Comparison of ENCODE assay signal across 6 cellular contexts in genomic region chr17:82696916-82697807, GRCh38. TPM values are rescaled to one million over a fixed set of nuclear protein-coding genes. Genes with fewer than 3 reads are reported as not detected.
DNase-seq lines count a peak whose midpoint lies in the region; ATAC-seq and TF ChIP-seq lines count a peak whose summit lies in the region.

No MANE protein-coding gene starts in this region.

- no peaks in the 10 kb centered on the region for H3K36me3 ChIP-seq in liver (ENCODE audit: control insufficient read depth in 4 of 4, insufficient read depth in 3 of 4, low read depth in 1 of 4, low read length in 3 of 4)

- peaks cover 6% of the 10 kb centered on the region for H3K36me3 Mint-ChIP-seq in activated CD4-positive, alpha-beta memory T cell treated with anti-CD3 and anti-CD28 coated beads, Interleukin-2, amount 10 ng/mL, durations not matched to agents 7 days and 5 days (ENCODE audit: low read depth)

- H3K9me3 Mint-ChIP-seq in activated CD4-positive, alpha-beta memory T cell treated with anti-CD3 and anti-CD28 coated beads, Interleukin-2, amount 10 ng/mL, durations not matched to agents 7 days and 5 days = peaks cover 9% of the 10 kb centered on the region

- 48% methylated on average over 48 of the region's 48 CpGs for WGBS in liver

- peaks cover 21% of the 10 kb centered on the region for H3K27me3 Mint-ChIP-seq in activated CD4-positive, alpha-beta memory T cell treated with anti-CD3 and anti-CD28 coated beads, Interleukin-2, amount 10 ng/mL, durations not matched to agents 7 days and 5 days

- POLR2A ChIA-PET in activated CD4-positive, alpha-beta memory T cell treated with anti-CD3 and anti-CD28 coated beads, Interleukin-2, amount 10 ng/mL, durations not matched to agents 7 days and 5 days (lab: Charles Lee) = interaction anchor here (1.0 to 2.2 kb wide), 2 partner anchors 19 to 105 kb away, joined by 4 to 11 read pairs; partner anchors contain the start of gene FN3KRP

- no peak overlapping the region for H3K27ac Mint-ChIP-seq in activated CD4-positive, alpha-beta memory T cell treated with anti-CD3 and anti-CD28 coated beads, Interleukin-2, amount 10 ng/mL, durations not matched to agents 7 days and 5 days

- TF ChIP-seq CTCF in C4-2B (conservative IDR thresholded peaks at IDR 0.05) (no peak), liver (IDR thresholded peaks at IDR 0.05; ENCODE audit: low read depth, low read length, missing input control) (no peak)

- peak overlapping the region; percentile 46 to 90 (median 60) for H3K4me3 ChIP-seq in liver (ENCODE audit: low read depth in 1 of 3, low read length in 3 of 3)

- DNase-seq in activated CD4-positive, alpha-beta memory T cell treated with anti-CD3 and anti-CD28 coated beads, Interleukin-2, amount 10 ng/mL, durations not matched to agents 7 days and 5 days = no peak
- DNase-seq in NCI-H1436 (lab: John Stamatoyannopoulos, UW) = no peak

- H3K4me1 Mint-ChIP-seq in activated CD4-positive, alpha-beta memory T cell treated with anti-CD3 and anti-CD28 coated beads, Interleukin-2, amount 10 ng/mL, durations not matched to agents 7 days and 5 days = peaks cover 12% of the 10 kb centered on the region

- H3K27me3 ChIP-seq in liver (ENCODE audit: control insufficient read depth in 4 of 4, insufficient read depth in 4 of 4, low read length in 3 of 4) = no peaks in the 10 kb centered on the region

- H3K4me1 ChIP-seq in liver (ENCODE audit: control insufficient read depth in 4 of 4, insufficient read depth in 4 of 4, low read length in 3 of 4) = peaks cover 10 to 22% (median 15%) of the 10 kb centered on the region in 4 donors

- H3K4me3 Mint-ChIP-seq in activated CD4-positive, alpha-beta memory T cell treated with anti-CD3 and anti-CD28 coated beads, Interleukin-2, amount 10 ng/mL, durations not matched to agents 7 days and 5 days = peak overlapping the region; percentile 30

- peak overlapping the region; percentile 49; the same call in 1 of the 2 replicates for H3K27ac ChIP-seq in C4-2B
- H3K27ac ChIP-seq in liver (ENCODE audit: low read depth in 1 of 2, low read length in 2 of 2) = no peak overlapping the region

- H3K9ac ChIP-seq in liver (ENCODE audit: low read depth in 1 of 2, low read length in 2 of 2) = no peak overlapping the region

- CTCF ChIA-PET in activated CD4-positive, alpha-beta memory T cell treated with anti-CD3 and anti-CD28 coated beads, Interleukin-2, amount 10 ng/mL, durations not matched to agents 7 days and 5 days (lab: Charles Lee) = no interaction called here

- no peak for TF ChIP-seq RAD21 in liver (IDR thresholded peaks at IDR 0.05)

- peaks cover 0 to 6% (median 2%) of the 10 kb centered on the region in 4 donors for H3K9me3 ChIP-seq in liver (ENCODE audit: control insufficient read depth in 4 of 4, low read length in 3 of 4)

- ATAC-seq in GM19328 (IDR thresholded peaks at IDR 0.05; ENCODE audit: unreplicated experiment) = no peak
- ATAC-seq in HG03045 (IDR thresholded peaks at IDR 0.05; ENCODE audit: unreplicated experiment) = no peak

TF ChIP-seq in liver, 16 proteins besides CTCF, POLR2A, EP300 and RAD21:
- TF ChIP-seq RXRA (IDR thresholded peaks at IDR 0.05) = no peak
- no peak for TF ChIP-seq TAF1 (conservative IDR thresholded peaks at IDR 0.05)
- TF ChIP-seq FOXA1 (IDR thresholded peaks at IDR 0.05) = no peak
- no peak for TF ChIP-seq MAX (IDR thresholded peaks at IDR 0.05)
- no peak for TF ChIP-seq ATF3 (IDR thresholded peaks at IDR 0.05)
- no peak for TF ChIP-seq GABPA (IDR thresholded peaks at IDR 0.05 in 1 of 2, conservative IDR thresholded peaks at IDR 0.05 in 1 of 2)
- TF ChIP-seq FOXA2 (IDR thresholded peaks at IDR 0.05) = no peak
- TF ChIP-seq REST (IDR thresholded peaks at IDR 0.05) = no peak
- no peak for TF ChIP-seq HNF4A (conservative IDR thresholded peaks at IDR 0.05)
- TF ChIP-seq SP1 (IDR thresholded peaks at IDR 0.05) = no peak
- TF ChIP-seq, protein P1, sequence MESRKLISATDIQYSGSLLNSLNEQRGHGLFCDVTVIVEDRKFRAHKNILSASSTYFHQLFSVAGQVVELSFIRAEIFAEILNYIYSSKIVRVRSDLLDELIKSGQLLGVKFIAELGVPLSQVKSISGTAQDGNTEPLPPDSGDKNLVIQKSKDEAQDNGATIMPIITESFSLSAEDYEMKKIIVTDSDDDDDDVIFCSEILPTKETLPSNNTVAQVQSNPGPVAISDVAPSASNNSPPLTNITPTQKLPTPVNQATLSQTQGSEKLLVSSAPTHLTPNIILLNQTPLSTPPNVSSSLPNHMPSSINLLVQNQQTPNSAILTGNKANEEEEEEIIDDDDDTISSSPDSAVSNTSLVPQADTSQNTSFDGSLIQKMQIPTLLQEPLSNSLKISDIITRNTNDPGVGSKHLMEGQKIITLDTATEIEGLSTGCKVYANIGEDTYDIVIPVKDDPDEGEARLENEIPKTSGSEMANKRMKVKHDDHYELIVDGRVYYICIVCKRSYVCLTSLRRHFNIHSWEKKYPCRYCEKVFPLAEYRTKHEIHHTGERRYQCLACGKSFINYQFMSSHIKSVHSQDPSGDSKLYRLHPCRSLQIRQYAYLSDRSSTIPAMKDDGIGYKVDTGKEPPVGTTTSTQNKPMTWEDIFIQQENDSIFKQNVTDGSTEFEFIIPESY (IDR thresholded peaks at IDR 0.05) = no peak
- no peak for TF ChIP-seq JUND (IDR thresholded peaks at IDR 0.05)
- no peak for TF ChIP-seq NR2F2 (IDR thresholded peaks at IDR 0.05)
- no peak for TF ChIP-seq HNF4G (IDR thresholded peaks at IDR 0.05)
- no peak for TF ChIP-seq EGR1 (IDR thresholded peaks at IDR 0.05; ENCODE audit: low read depth in 2 of 2)
- TF ChIP-seq YY1 (IDR thresholded peaks at IDR 0.05) = no peak

RNA-seq across cellular contexts. Expression of gene RAB40B, which starts 1.3 kb away (rescaled TPM):
- 1 to 10 TPM; 1.4 to 2.0 TPM for total RNA-seq in activated CD4-positive, alpha-beta memory T cell treated with anti-CD3 and anti-CD28 coated beads, Interleukin-2, amount 10 ng/mL, durations not matched to agents 7 days and 5 days
- 1 to 10 TPM; 2.9 to 9.6 TPM for total RNA-seq in liver
- 10 to 100 TPM; 11.4 to 12.1 TPM for polyA plus RNA-seq in liver

RNA-seq across cellular contexts. Expression of gene FN3KRP, which starts 19.3 kb away (rescaled TPM):
- total RNA-seq in activated CD4-positive, alpha-beta memory T cell treated with anti-CD3 and anti-CD28 coated beads, Interleukin-2, amount 10 ng/mL, durations not matched to agents 7 days and 5 days = 10 to 100 TPM; 30.4 to 32.1 TPM
- total RNA-seq in liver = 10 to 100 TPM; 10.1 to 15.5 TPM
- 10 to 100 TPM; 10.9 to 11.2 TPM for polyA plus RNA-seq in liver

RNA-seq across cellular contexts. Expression of gene FN3K, which starts 38.3 kb away (rescaled TPM):
- 1 to 10 TPM; 2.4 to 3.7 TPM for total RNA-seq in activated CD4-positive, alpha-beta memory T cell treated with anti-CD3 and anti-CD28 coated beads, Interleukin-2, amount 10 ng/mL, durations not matched to agents 7 days and 5 days
- 10 to 100 TPM; 18.4 to 21.5 TPM for total RNA-seq in liver
- 10 to 100 TPM; 24.4 to 28.7 TPM for polyA plus RNA-seq in liver

RNA-seq across cellular contexts. Expression of gene WDR45B, which starts 48.9 kb away (rescaled TPM):
- total RNA-seq in activated CD4-positive, alpha-beta memory T cell treated with anti-CD3 and anti-CD28 coated beads, Interleukin-2, amount 10 ng/mL, durations not matched to agents 7 days and 5 days = 10 to 100 TPM; 41.0 to 42.9 TPM
- total RNA-seq in liver = 10 to 100 TPM; 28.2 to 40.9 TPM
- 10 to 100 TPM; 25.4 to 30.2 TPM for polyA plus RNA-seq in liver

RNA-seq across cellular contexts. Expression of gene TBCD, which starts 54.7 kb away (rescaled TPM):
- 100 to 1,000 TPM; 133 to 135 TPM for total RNA-seq in activated CD4-positive, alpha-beta memory T cell treated with anti-CD3 and anti-CD28 coated beads, Interleukin-2, amount 10 ng/mL, durations not matched to agents 7 days and 5 days
- total RNA-seq in liver = 10 to 100 TPM; 29.8 to 34.6 TPM
- 10 to 100 TPM; 31.5 to 42.2 TPM for polyA plus RNA-seq in liver

Comparison
In these comparisons a context has a peak if more than half of its experiments do, and no peak if none do; other contexts are left out.
1. RNA of gene FN3K, which starts 38.3 kb away (total RNA-seq): 18.4 to 21.5 TPM in liver; 2.4 to 3.7 TPM in activated CD4-positive, alpha-beta memory T cell treated with anti-CD3 and anti-CD28 coated beads, Interleukin-2, amount 10 ng/mL, durations not matched to agents 7 days and 5 days; every median in the first group is over 4 times any median in the second.